Comparison of ENCODE assay signal across 1 cellular context in the genomic region with DNA sequence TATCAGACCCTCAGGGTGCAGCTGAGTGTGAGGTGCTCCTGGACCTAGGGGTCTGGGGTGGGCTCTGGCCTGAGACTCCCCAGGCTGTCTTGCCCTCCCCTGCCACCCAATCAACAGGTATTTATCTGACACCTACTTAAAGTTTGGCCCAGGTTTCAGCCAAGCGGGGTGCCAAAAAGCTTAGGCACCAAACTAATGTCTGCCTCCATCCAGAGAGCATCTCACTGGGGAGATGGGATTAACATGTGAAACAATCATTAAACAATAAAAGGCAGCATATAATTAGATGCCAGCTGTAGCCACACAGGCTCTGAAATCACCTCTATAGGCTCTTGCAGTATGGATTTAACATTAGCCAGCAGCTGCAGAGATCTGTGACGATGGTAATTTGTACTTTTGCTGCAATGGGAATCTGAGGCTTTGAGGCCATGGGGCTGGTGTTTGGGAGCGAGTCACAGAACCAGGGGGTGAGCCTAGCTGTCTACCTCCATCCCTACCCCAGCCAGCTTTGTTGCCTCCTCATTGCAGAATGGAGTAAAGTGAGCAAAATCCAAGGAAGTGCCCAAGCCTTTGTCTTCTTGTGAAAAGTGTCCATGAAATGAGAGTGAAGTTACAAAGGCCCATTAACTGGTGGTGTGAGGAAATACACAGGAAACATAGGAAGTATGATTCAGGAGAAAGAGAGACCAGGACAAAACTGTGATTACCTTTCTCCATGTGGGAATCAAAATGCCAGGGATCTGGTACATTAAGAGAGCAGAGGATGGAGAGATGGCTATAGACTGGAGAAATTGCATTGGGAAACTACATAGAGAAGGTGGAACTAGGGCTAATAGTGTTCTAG.
TF ChIP-seq lines count a peak whose summit lies in the region.

No MANE protein-coding gene starts in this region.

TF ChIP-seq in GM23338, 12 proteins besides CTCF, POLR2A, EP300 and RAD21 (continued from another document):
- TF ChIP-seq, protein P1, sequence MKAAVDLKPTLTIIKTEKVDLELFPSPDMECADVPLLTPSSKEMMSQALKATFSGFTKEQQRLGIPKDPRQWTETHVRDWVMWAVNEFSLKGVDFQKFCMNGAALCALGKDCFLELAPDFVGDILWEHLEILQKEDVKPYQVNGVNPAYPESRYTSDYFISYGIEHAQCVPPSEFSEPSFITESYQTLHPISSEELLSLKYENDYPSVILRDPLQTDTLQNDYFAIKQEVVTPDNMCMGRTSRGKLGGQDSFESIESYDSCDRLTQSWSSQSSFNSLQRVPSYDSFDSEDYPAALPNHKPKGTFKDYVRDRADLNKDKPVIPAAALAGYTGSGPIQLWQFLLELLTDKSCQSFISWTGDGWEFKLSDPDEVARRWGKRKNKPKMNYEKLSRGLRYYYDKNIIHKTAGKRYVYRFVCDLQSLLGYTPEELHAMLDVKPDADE (IDR thresholded peaks at IDR 0.05) = no peak
- TF ChIP-seq EZH2phosphoT487 (IDR thresholded peaks at IDR 0.05; ENCODE audit: unreplicated experiment) (no peak), CREB1 (CRISPR knock-in tag; IDR thresholded peaks at IDR 0.05; ENCODE audit: low read depth) (no peak), NANOG (IDR thresholded peaks at IDR 0.05; ENCODE audit: borderline replicate concordance) (no peak)
TF ChIP-seq in GM23338: peak in this region for 0.
